ENCODE assay signal across 1 cellular context in the genomic region with DNA sequence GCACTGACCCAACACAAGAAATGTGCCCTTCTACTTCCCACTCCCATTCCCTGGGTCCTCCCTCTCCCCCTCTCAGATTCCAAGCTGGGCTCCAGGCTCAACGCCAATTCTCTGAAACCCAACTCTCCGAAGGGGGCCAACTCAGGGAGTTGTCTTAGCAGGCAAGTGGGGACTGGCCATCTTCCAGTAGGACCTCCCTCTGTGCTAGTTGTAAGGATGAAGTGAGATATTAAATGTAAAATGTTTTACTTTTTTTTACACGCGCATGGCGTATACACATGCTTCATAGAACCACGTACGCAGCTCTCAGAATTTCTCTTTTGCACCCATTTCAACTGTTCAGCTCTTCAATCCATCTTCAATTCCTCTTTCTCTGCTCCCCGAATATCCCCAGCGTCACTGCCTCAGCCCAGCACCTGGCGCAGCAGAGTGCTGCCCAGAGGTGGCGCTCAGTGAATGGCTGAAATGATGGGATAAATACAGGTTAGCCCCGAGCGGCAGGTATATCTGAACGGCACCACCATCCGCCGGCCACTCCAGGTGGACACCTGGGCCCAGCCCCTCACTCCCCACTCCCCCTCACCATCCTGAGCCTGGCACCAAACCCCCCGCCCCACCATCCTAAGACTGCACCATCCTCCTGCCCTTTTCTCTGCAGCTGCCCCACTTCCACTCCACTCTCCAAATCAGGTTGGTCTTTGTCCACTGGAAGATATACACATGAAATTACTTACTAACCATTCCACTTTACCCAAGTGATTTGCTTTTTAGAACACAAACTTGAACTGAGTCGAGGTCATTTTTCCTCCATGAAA.
TF ChIP-seq lines count a peak whose summit lies in the region.

No MANE protein-coding gene starts in this region.

TF ChIP-seq in HEK293, 187 proteins besides CTCF, POLR2A, EP300 and RAD21 (continued from another document and continues in another):
- TF ChIP-seq, protein P1, sequence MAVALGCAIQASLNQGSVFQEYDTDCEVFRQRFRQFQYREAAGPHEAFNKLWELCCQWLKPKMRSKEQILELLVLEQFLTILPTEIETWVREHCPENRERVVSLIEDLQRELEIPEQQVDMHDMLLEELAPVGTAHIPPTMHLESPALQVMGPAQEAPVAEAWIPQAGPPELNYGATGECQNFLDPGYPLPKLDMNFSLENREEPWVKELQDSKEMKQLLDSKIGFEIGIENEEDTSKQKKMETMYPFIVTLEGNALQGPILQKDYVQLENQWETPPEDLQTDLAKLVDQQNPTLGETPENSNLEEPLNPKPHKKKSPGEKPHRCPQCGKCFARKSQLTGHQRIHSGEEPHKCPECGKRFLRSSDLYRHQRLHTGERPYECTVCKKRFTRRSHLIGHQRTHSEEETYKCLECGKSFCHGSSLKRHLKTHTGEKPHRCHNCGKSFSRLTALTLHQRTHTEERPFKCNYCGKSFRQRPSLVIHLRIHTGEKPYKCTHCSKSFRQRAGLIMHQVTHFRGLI (tag by site-specific recombination; IDR thresholded peaks at IDR 0.05) = no peak; the same call in 1 of the 2 replicates
- TF ChIP-seq BCL11B (tag by site-specific recombination; IDR thresholded peaks at IDR 0.05; ENCODE audit: low read depth) (no peak), ZNF837 (tag by site-specific recombination; IDR thresholded peaks at IDR 0.05) (no peak), ZNF513 (tag by site-specific recombination; IDR thresholded peaks at IDR 0.05) (no peak), OSR2 (tag by site-specific recombination; IDR thresholded peaks at IDR 0.05) (peak; percentile 24; the same call in 1 of the 2 replicates), KLF17 (tag by site-specific recombination; IDR thresholded peaks at IDR 0.05) (no peak), KLF1 (tag by site-specific recombination; IDR thresholded peaks at IDR 0.05) (no peak), IKZF3 (tag by site-specific recombination; IDR thresholded peaks at IDR 0.05) (peak; percentile 67; the same call in 1 of the 2 replicates), ZNF2 (tag by site-specific recombination; IDR thresholded peaks at IDR 0.05) (no peak), GLI2 (tag by site-specific recombination; IDR thresholded peaks at IDR 0.05; ENCODE audit: borderline replicate concordance, low read depth) (no peak), ZNF548 (tag by site-specific recombination; IDR thresholded peaks at IDR 0.05) (no peak), ZNF132 (tag by site-specific recombination; IDR thresholded peaks at IDR 0.05; ENCODE audit: borderline replicate concordance) (no peak), ZEB2 (tag by site-specific recombination; IDR thresholded peaks at IDR 0.05) (0 out of 2 replicates have a peak, but pooled peaks have one; percentile 11), EGR2 (tag by site-specific recombination; IDR thresholded peaks at IDR 0.05; ENCODE audit: low read depth) (no peak), ZBTB48 (tag by site-specific recombination; IDR thresholded peaks at IDR 0.05) (no peak), ZNF37A (tag by site-specific recombination; IDR thresholded peaks at IDR 0.05) (no peak), ZNF223 (tag by site-specific recombination; IDR thresholded peaks at IDR 0.05) (no peak), ZNF558 (tag by site-specific recombination; IDR thresholded peaks at IDR 0.05) (no peak), ZNF624 (tag by site-specific recombination; IDR thresholded peaks at IDR 0.05) (no peak), ZNF792 (tag by site-specific recombination; IDR thresholded peaks at IDR 0.05) (no peak), YY2 (tag by site-specific recombination; IDR thresholded peaks at IDR 0.05) (no peak), ZNF514 (tag by site-specific recombination; IDR thresholded peaks at IDR 0.05) (no peak), ZNF560 (tag by site-specific recombination; IDR thresholded peaks at IDR 0.05; ENCODE audit: borderline replicate concordance) (no peak), ZSCAN18 (tag by site-specific recombination; IDR thresholded peaks at IDR 0.05) (no peak), ZNF404 (tag by site-specific recombination; IDR thresholded peaks at IDR 0.05) (no peak), PATZ1 (tag by site-specific recombination; IDR thresholded peaks at IDR 0.05) (peak; percentile 60), ZNF140 (tag by site-specific recombination; IDR thresholded peaks at IDR 0.05) (no peak), ZFHX2 (tag by site-specific recombination; conservative IDR thresholded peaks at IDR 0.05) (no peak), ZNF529 (tag by site-specific recombination; IDR thresholded peaks at IDR 0.05; ENCODE audit: insufficient replicate concordance) (no peak), ZNF488 (tag by site-specific recombination; IDR thresholded peaks at IDR 0.05) (no peak), ZIC2 (tag by site-specific recombination; IDR thresholded peaks at IDR 0.05) (peak; percentile 83), ZNF184 (tag by site-specific recombination; IDR thresholded peaks at IDR 0.05) (no peak), ZNF274 (IDR thresholded peaks at IDR 0.05; ENCODE audit: low read length) (no peak), ZNF274 (tag by site-specific recombination; IDR thresholded peaks at IDR 0.05; ENCODE audit: borderline replicate concordance) (no peak), ZNF362 (tag by site-specific recombination; IDR thresholded peaks at IDR 0.05) (no peak), OVOL3 (tag by site-specific recombination; IDR thresholded peaks at IDR 0.05) (no peak)
- TF ChIP-seq, protein P2, sequence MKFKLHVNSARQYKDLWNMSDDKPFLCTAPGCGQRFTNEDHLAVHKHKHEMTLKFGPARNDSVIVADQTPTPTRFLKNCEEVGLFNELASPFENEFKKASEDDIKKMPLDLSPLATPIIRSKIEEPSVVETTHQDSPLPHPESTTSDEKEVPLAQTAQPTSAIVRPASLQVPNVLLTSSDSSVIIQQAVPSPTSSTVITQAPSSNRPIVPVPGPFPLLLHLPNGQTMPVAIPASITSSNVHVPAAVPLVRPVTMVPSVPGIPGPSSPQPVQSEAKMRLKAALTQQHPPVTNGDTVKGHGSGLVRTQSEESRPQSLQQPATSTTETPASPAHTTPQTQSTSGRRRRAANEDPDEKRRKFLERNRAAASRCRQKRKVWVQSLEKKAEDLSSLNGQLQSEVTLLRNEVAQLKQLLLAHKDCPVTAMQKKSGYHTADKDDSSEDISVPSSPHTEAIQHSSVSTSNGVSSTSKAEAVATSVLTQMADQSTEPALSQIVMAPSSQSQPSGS (tag by site-specific recombination; IDR thresholded peaks at IDR 0.05; ENCODE audit: low read depth) = no peak
- TF ChIP-seq, protein P3, sequence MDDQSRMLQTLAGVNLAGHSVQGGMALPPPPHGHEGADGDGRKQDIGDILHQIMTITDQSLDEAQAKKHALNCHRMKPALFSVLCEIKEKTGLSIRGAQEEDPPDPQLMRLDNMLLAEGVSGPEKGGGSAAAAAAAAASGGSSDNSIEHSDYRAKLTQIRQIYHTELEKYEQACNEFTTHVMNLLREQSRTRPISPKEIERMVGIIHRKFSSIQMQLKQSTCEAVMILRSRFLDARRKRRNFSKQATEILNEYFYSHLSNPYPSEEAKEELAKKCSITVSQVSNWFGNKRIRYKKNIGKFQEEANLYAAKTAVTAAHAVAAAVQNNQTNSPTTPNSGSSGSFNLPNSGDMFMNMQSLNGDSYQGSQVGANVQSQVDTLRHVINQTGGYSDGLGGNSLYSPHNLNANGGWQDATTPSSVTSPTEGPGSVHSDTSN (CRISPR knock-in tag; IDR thresholded peaks at IDR 0.05) = no peak
- TF ChIP-seq, protein P4, sequence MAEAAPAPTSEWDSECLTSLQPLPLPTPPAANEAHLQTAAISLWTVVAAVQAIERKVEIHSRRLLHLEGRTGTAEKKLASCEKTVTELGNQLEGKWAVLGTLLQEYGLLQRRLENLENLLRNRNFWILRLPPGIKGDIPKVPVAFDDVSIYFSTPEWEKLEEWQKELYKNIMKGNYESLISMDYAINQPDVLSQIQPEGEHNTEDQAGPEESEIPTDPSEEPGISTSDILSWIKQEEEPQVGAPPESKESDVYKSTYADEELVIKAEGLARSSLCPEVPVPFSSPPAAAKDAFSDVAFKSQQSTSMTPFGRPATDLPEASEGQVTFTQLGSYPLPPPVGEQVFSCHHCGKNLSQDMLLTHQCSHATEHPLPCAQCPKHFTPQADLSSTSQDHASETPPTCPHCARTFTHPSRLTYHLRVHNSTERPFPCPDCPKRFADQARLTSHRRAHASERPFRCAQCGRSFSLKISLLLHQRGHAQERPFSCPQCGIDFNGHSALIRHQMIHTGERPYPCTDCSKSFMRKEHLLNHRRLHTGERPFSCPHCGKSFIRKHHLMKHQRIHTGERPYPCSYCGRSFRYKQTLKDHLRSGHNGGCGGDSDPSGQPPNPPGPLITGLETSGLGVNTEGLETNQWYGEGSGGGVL (tag by site-specific recombination; IDR thresholded peaks at IDR 0.05) = peak; percentile 75
- TF ChIP-seq, protein P5, sequence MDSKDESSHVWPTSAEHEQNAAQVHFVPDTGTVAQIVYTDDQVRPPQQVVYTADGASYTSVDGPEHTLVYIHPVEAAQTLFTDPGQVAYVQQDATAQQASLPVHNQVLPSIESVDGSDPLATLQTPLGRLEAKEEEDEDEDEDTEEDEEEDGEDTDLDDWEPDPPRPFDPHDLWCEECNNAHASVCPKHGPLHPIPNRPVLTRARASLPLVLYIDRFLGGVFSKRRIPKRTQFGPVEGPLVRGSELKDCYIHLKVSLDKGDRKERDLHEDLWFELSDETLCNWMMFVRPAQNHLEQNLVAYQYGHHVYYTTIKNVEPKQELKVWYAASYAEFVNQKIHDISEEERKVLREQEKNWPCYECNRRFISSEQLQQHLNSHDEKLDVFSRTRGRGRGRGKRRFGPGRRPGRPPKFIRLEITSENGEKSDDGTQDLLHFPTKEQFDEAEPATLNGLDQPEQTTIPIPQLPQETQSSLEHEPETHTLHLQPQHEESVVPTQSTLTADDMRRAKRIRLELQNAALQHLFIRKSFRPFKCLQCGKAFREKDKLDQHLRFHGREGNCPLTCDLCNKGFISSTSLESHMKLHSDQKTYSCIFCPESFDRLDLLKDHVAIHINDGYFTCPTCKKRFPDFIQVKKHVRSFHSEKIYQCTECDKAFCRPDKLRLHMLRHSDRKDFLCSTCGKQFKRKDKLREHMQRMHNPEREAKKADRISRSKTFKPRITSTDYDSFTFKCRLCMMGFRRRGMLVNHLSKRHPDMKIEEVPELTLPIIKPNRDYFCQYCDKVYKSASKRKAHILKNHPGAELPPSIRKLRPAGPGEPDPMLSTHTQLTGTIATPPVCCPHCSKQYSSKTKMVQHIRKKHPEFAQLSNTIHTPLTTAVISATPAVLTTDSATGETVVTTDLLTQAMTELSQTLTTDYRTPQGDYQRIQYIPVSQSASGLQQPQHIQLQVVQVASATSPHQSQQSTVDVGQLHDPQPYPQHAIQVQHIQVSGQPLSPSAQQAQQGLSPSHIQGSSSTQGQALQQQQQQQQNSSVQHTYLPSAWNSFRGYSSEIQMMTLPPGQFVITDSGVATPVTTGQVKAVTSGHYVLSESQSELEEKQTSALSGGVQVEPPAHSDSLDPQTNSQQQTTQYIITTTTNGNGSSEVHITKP (tag by site-specific recombination; IDR thresholded peaks at IDR 0.05) = peak; percentile 63
